Comparison of ENCODE assay signal across 8 cellular contexts in genomic region chr15:100627789-100628395, GRCh38. TPM values are rescaled to one million over a fixed set of nuclear protein-coding genes. Genes with fewer than 3 reads are reported as not detected.
DNase-seq lines count a peak whose midpoint lies in the region; ATAC-seq lines count a peak whose summit lies in the region.

No MANE protein-coding gene starts in this region.

- ATAC-seq in GM18873 (IDR thresholded peaks at IDR 0.05; ENCODE audit: low FRiP score, unreplicated experiment), result peak; percentile 56
- ATAC-seq in HG03196 (IDR thresholded peaks at IDR 0.05; ENCODE audit: unreplicated experiment), result peak; percentile 69

- DNase-seq in AML-193 (lab: John Stamatoyannopoulos, UW), result peak; percentile 46 to 59
- peak; percentile 34 for DNase-seq in NCI-H526 treated with DMSO at 0.1 percent for 48 hours (lab: John Stamatoyannopoulos, UW)
- DNase-seq in activated CD4-positive, alpha-beta T cell treated with anti-CD3 and anti-CD28 coated beads, Interleukin-2, amount 50 U/mL, for 24 hours (ENCODE audit: low read depth in 1 of 2, low spot score in 1 of 2), result peak; percentile 35 to 69
- DNase-seq in dermis microvascular lymphatic vessel endothelial cell (ENCODE audit: low read depth in 2 of 2), result peak; percentile 75 to 82
- peak; percentile 85 to 89 for DNase-seq in lung microvascular endothelial cell (ENCODE audit: low read depth in 2 of 2)
- peak; percentile 10 for DNase-seq in stimulated activated CD8-positive, alpha-beta memory T cell treated with anti-CD3 and anti-CD28 coated beads, Interleukin-15, amount 100 ng/mL, for 24 hours (ENCODE audit: low read depth)

RNA-seq across cellular contexts. Expression of gene ASB7, which starts 25.5 kb away (rescaled TPM):
- total RNA-seq in dermis microvascular lymphatic vessel endothelial cell (11.6 and 15.7 TPM in 2 replicates), lung microvascular endothelial cell (10.5 and 13.3 TPM in 2 replicates)

RNA-seq across cellular contexts. Expression of gene LINS1, which starts 25.9 kb away (rescaled TPM):
- total RNA-seq in dermis microvascular lymphatic vessel endothelial cell, result 5.5 and 8.0 TPM in 2 replicates
- 4.1 and 5.0 TPM in 2 replicates for total RNA-seq in lung microvascular endothelial cell

Comparison
In these comparisons a context has a peak if more than half of its experiments do, and no peak if none do; other contexts are left out.
1. Peak in every context shown above with its lines: DNase-seq and ATAC-seq.
2. DNase-seq: peak in every context shown above with its lines; median percentile 87 in lung microvascular endothelial cell; 78 in dermis microvascular lymphatic vessel endothelial cell; 52 in AML-193; 52 in activated CD4-positive, alpha-beta T cell treated with anti-CD3 and anti-CD28 coated beads, Interleukin-2, amount 50 U/mL, for 24 hours; 34 in NCI-H526 treated with DMSO at 0.1 percent for 48 hours; 10 in stimulated activated CD8-positive, alpha-beta memory T cell treated with anti-CD3 and anti-CD28 coated beads, Interleukin-15, amount 100 ng/mL, for 24 hours.